Comparison of ENCODE assay signal across 21 cellular contexts in the genomic region with DNA sequence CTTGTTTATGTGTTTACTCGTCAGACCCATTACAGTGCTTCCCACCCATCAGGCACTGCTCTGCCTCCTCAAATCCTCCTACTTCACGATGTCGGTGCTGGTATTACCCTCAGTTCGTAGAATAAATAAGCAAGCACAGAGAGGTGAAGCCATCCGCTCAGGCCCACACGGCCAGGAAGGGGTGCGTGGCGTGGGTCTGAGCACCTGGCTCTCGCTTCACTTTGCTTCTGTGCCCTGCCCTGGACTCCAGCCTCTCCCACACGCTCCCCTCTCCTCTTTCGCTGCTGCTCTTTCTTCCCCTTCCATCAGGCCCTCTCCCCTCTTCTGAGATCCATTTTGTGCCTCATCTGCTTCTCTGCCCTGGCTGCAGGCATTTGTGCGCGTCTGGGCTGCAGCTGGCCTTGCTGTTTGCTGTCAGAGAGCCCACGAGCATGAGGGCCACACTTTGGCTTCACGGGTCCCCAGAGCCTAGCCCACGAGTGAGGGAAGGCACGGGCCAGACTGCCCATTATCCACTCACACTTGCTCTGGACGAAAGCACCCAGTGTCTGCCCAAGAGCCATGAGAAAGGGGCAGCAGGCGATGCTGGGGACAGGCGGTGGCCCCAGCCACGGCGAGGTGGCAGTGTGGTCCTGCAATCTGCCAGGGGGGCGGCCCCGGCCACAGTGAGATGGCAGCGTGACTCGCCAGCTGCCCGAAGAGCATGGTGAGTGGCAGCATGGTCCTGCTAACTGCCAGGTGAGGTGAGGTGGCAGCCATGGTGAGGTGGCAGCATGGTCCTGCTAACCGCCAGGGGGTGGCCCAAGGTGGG.
DNase-seq lines count a peak whose midpoint lies in the region; ATAC-seq and TF ChIP-seq lines count a peak whose summit lies in the region.
"Had no signal": no experiment of that assay in that cellular context is flagged by ENCODE, and none has a peak within 500 bp of the region (broad histone marks: within the 10 kb centered on the region; RNA-seq: fewer than 3 reads in every experiment).

No MANE protein-coding gene starts in this region.

- peaks cover 51% of the 10 kb centered on the region for H3K36me3 ChIP-seq in left ventricle myocardium inferior
- H3K36me3 ChIP-seq in heart right ventricle, result peaks cover 0 to 82% (median 0%) of the 10 kb centered on the region in 9 donors
- peaks cover 5 to 7% of the 10 kb centered on the region in 2 experiments for H3K36me3 ChIP-seq in trophoblast cell (ENCODE audit: control insufficient read depth in 1 of 2, insufficient read depth in 2 of 2, low read length in 2 of 2)
- peaks cover 0 to 35% (median 0%) of the 10 kb centered on the region in 4 donors for H3K36me3 ChIP-seq in sigmoid colon
- H3K36me3 ChIP-seq in lower lobe of right lung, result peaks cover 61% of the 10 kb centered on the region

- no peak overlapping the region for H3K18ac ChIP-seq in trophoblast cell (ENCODE audit: low read length)

- H3K14ac ChIP-seq in trophoblast cell (ENCODE audit: low read length), result no peak overlapping the region

- no peak overlapping the region for H3K9ac ChIP-seq in trophoblast cell (ENCODE audit: low read length)

- peaks cover 7% of the 10 kb centered on the region for H3K36me3 Mint-ChIP-seq in glutamatergic neuron (ENCODE audit: unreplicated experiment)

- no peak overlapping the region for H2BK5ac ChIP-seq in trophoblast cell (ENCODE audit: low read depth, low read length, poor library complexity)

- DNase-seq in left ventricle myocardium inferior (peak; percentile 7), heart right ventricle (no peak), glutamatergic neuron (peak; percentile 4), trophoblast cell (no peak), sigmoid colon (no peak), NCI-H446 (lab: John Stamatoyannopoulos, UW) (no peak), lower lobe of right lung (no peak)
- DNase-seq: Caco-2; CD4-positive, alpha-beta T cell; EL; GOT3; NCI-H1105 treated with DMSO at 0.1 percent for 48 hours; NCI-H1694; NCI-H2081 treated with DMSO at 0.1 percent for 48 hours; NCI-H510A treated with DMSO at 0.1 percent for 48 hours; NCI-H774; SHP77 treated with DMSO at 0.1 percent for 48 hours had no signal

- WGBS in heart right ventricle, 2 donors, result 93 to 97% methylated on average over 28 of the region's 28 CpGs
- no CpG with 5 or more reads among the region's 28 CpGs for WGBS in trophoblast cell (ENCODE audit: extremely low coverage, insufficient coverage, insufficient read length)
- whole genome bisulfite sequencing in sigmoid colon, 2 donors, result 91 to 95% methylated on average over 28 of the region's 28 CpGs

- no peak overlapping the region for H4K8ac ChIP-seq in trophoblast cell (ENCODE audit: low read depth, low read length)

- no peak overlapping the region for H3K4me3 ChIP-seq in left ventricle myocardium inferior
- H3K4me3 ChIP-seq in heart right ventricle, result no peak overlapping the region
- H3K4me3 ChIP-seq in trophoblast cell (ENCODE audit: low read depth, low read length), result peak overlapping the region; percentile 51
- H3K4me3 ChIP-seq in sigmoid colon, result no peak overlapping the region
- H3K4me3 ChIP-seq in lower lobe of right lung, result no peak overlapping the region
- H3K4me3 ChIP-seq: GM12878, K562 had no signal

- H3K79me1 ChIP-seq in trophoblast cell (ENCODE audit: low read length), result no peaks in the 10 kb centered on the region

- no peak overlapping the region for H2BK12ac ChIP-seq in trophoblast cell (ENCODE audit: low read length)

- no peaks in the 10 kb centered on the region for H3K27me3 ChIP-seq in left ventricle myocardium inferior (ENCODE audit: low read depth)
- no peaks in the 10 kb centered on the region for H3K27me3 ChIP-seq in heart right ventricle
- H3K27me3 ChIP-seq in trophoblast cell (ENCODE audit: insufficient read depth, low read length), result no peaks in the 10 kb centered on the region
- no peaks in the 10 kb centered on the region for H3K27me3 ChIP-seq in sigmoid colon
- no peaks in the 10 kb centered on the region for H3K27me3 ChIP-seq in lower lobe of right lung (ENCODE audit: low read depth)

- H3K27ac ChIP-seq in left ventricle myocardium inferior (replicated peaks) (no peak overlapping the region), heart right ventricle (no peak overlapping the region), trophoblast cell (ENCODE audit: low read depth, low read length) (no peak overlapping the region), sigmoid colon (no peak overlapping the region), lower lobe of right lung (no peak overlapping the region)

- H2AK5ac ChIP-seq in trophoblast cell (ENCODE audit: low read length), result no peak overlapping the region

- H3K4me2 ChIP-seq in trophoblast cell (ENCODE audit: low read length), result no peak overlapping the region

- H4K12ac ChIP-seq in trophoblast cell (ENCODE audit: low read depth, low read length), result no peak overlapping the region

- H2BK120ac ChIP-seq in trophoblast cell (ENCODE audit: insufficient read depth, low read length, poor library complexity), result no peak overlapping the region

- H3K27ac Mint-ChIP-seq in glutamatergic neuron (ENCODE audit: unreplicated experiment), result peak overlapping the region; percentile 72
- H3K27ac Mint-ChIP-seq: B cell; CD4-positive, alpha-beta T cell had no signal

- intact Hi-C loops in left ventricle myocardium inferior (cut with micrococcal nuclease) (no loop called here), heart right ventricle (cut with DNase I) (no loop called here), sigmoid colon (cut with DNase I) (no loop called here), lower lobe of right lung (cut with DNase I) (no loop called here)

- peaks cover 16% of the 10 kb centered on the region for H3K9me3 Mint-ChIP-seq in glutamatergic neuron (ENCODE audit: unreplicated experiment)
- H3K9me3 Mint-ChIP-seq: CD4-positive, alpha-beta T cell had no signal

- H3K9me3 ChIP-seq in left ventricle myocardium inferior (replicated peaks) (no peaks in the 10 kb centered on the region), heart right ventricle (no peaks in the 10 kb centered on the region), trophoblast cell (ENCODE audit: insufficient read depth, low read depth, low read length) (peaks cover 5% of the 10 kb centered on the region), sigmoid colon (no peaks in the 10 kb centered on the region), lower lobe of right lung (no peaks in the 10 kb centered on the region)
- H3K9me3 ChIP-seq: Caco-2 had no signal

- ATAC-seq in heart right ventricle (no peak), GM21723 (IDR thresholded peaks at IDR 0.05; ENCODE audit: unreplicated experiment) (no peak), lower lobe of right lung (no peak)
- ATAC-seq: GM12878, K562 had no signal

- TF ChIP-seq EP300 in sigmoid colon (IDR thresholded peaks at IDR 0.05), result no peak

- H3K4me1 ChIP-seq in left ventricle myocardium inferior, result no peaks in the 10 kb centered on the region
- no peaks in the 10 kb centered on the region for H3K4me1 ChIP-seq in heart right ventricle
- peaks cover 6 to 7% of the 10 kb centered on the region in 2 experiments for H3K4me1 ChIP-seq in trophoblast cell (ENCODE audit: control insufficient read depth in 1 of 2, insufficient read depth in 2 of 2, low read length in 2 of 2)
- H3K4me1 ChIP-seq in sigmoid colon, result no peaks in the 10 kb centered on the region
- no peaks in the 10 kb centered on the region for H3K4me1 ChIP-seq in lower lobe of right lung
- H3K4me1 ChIP-seq: Caco-2 had no signal

- no peak for TF ChIP-seq CTCF in left ventricle myocardium inferior (IDR thresholded peaks at IDR 0.05; ENCODE audit: borderline replicate concordance)
- TF ChIP-seq CTCF in heart right ventricle (IDR thresholded peaks at IDR 0.05), result no peak
- TF ChIP-seq CTCF in glutamatergic neuron (IDR thresholded peaks at IDR 0.05; ENCODE audit: partially characterized antibody, unreplicated experiment), result no peak
- TF ChIP-seq CTCF in sigmoid colon (IDR thresholded peaks at IDR 0.05), result no peak
- TF ChIP-seq CTCF in lower lobe of right lung (IDR thresholded peaks at IDR 0.05), result no peak

- no peak overlapping the region for H3K4ac ChIP-seq in trophoblast cell (ENCODE audit: low read depth, low read length)

- H4K91ac ChIP-seq in trophoblast cell (ENCODE audit: low read depth, low read length), result no peak overlapping the region

- no peak overlapping the region for H3K4me3 Mint-ChIP-seq in glutamatergic neuron (ENCODE audit: unreplicated experiment)
- H3K4me3 Mint-ChIP-seq: B cell; CD4-positive, alpha-beta T cell had no signal

- H3K4me1 Mint-ChIP-seq in glutamatergic neuron (ENCODE audit: low read depth, unreplicated experiment), result peaks cover 55% of the 10 kb centered on the region

- no peak overlapping the region for H2AFZ ChIP-seq in trophoblast cell (ENCODE audit: insufficient read depth, low read length, poor library complexity)

- TF ChIP-seq POLR2A in sigmoid colon (IDR thresholded peaks at IDR 0.05), result no peak

- H3K79me2 ChIP-seq in trophoblast cell (ENCODE audit: control insufficient read depth, insufficient read depth, low read length, poor library complexity), result no peaks in the 10 kb centered on the region

- H3K23ac ChIP-seq in trophoblast cell (ENCODE audit: low read length), result no peak overlapping the region

- peaks cover 9% of the 10 kb centered on the region for H3K27me3 Mint-ChIP-seq in glutamatergic neuron (ENCODE audit: unreplicated experiment)
- H3K27me3 Mint-ChIP-seq: CD4-positive, alpha-beta T cell had no signal

Comparison
In these comparisons a context has a peak if more than half of its experiments do, and no peak if none do; other contexts are left out.
1. DNase-seq: peak in left ventricle myocardium inferior (single experiment) and glutamatergic neuron (single experiment); none in heart right ventricle (0 of 2), trophoblast cell (0 of 2), sigmoid colon (single experiment), NCI-H446 (0 of 2) and lower lobe of right lung (single experiment).